ENCODE assay signal across 2 cellular contexts in genomic region chr10:4670737-4671136, GRCh38.
TF ChIP-seq lines count a peak whose summit lies in the region.

No MANE protein-coding gene starts in this region.

TF ChIP-seq in HCT116, 20 proteins besides CTCF, POLR2A, EP300 and RAD21 (continued from another document):
- TF ChIP-seq, protein P1, sequence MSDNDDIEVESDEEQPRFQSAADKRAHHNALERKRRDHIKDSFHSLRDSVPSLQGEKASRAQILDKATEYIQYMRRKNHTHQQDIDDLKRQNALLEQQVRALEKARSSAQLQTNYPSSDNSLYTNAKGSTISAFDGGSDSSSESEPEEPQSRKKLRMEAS (IDR thresholded peaks at IDR 0.05) = peak; percentile 38; the same call in 1 of the 2 replicates
- TF ChIP-seq, protein P2, sequence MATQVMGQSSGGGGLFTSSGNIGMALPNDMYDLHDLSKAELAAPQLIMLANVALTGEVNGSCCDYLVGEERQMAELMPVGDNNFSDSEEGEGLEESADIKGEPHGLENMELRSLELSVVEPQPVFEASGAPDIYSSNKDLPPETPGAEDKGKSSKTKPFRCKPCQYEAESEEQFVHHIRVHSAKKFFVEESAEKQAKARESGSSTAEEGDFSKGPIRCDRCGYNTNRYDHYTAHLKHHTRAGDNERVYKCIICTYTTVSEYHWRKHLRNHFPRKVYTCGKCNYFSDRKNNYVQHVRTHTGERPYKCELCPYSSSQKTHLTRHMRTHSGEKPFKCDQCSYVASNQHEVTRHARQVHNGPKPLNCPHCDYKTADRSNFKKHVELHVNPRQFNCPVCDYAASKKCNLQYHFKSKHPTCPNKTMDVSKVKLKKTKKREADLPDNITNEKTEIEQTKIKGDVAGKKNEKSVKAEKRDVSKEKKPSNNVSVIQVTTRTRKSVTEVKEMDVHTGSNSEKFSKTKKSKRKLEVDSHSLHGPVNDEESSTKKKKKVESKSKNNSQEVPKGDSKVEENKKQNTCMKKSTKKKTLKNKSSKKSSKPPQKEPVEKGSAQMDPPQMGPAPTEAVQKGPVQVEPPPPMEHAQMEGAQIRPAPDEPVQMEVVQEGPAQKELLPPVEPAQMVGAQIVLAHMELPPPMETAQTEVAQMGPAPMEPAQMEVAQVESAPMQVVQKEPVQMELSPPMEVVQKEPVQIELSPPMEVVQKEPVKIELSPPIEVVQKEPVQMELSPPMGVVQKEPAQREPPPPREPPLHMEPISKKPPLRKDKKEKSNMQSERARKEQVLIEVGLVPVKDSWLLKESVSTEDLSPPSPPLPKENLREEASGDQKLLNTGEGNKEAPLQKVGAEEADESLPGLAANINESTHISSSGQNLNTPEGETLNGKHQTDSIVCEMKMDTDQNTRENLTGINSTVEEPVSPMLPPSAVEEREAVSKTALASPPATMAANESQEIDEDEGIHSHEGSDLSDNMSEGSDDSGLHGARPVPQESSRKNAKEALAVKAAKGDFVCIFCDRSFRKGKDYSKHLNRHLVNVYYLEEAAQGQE (IDR thresholded peaks at IDR 0.05; ENCODE audit: low read depth) = no peak
- TF ChIP-seq ZBTB33 (IDR thresholded peaks at IDR 0.05; ENCODE audit: extremely low read depth, insufficient replicate concordance, low read length) = no peak
- TF ChIP-seq POLR2AphosphoS5 (IDR thresholded peaks at IDR 0.05; ENCODE audit: low read depth, low read length) = no peak
- TF ChIP-seq EGR1 (IDR thresholded peaks at IDR 0.05; ENCODE audit: low read depth) = no peak
- no peak; the same call in 1 of the 2 replicates for TF ChIP-seq SIN3A (IDR thresholded peaks at IDR 0.05; ENCODE audit: low read depth)
TF ChIP-seq in HCT116: peak in this region for 3.

TF ChIP-seq in SK-N-SH, 30 proteins besides CTCF, POLR2A, EP300 and RAD21 (continued from another document):
- 0 out of 2 replicates have a peak, but pooled peaks have one; percentile 14 for TF ChIP-seq ZBTB33 (IDR thresholded peaks at IDR 0.05; ENCODE audit: borderline replicate concordance, low read depth)
- TF ChIP-seq, protein P1 (IDR thresholded peaks at IDR 0.05; ENCODE audit: low read depth) = no peak
